1 cellular context compared by ENCODE assay signal in genomic region chr17:39920218-39921210, GRCh38.
TF ChIP-seq lines count a peak whose summit lies in the region.

No MANE protein-coding gene starts in this region.

TF ChIP-seq in WTC11, 78 proteins besides CTCF, POLR2A, EP300 and RAD21 (continued from another document):
- no peak for TF ChIP-seq AFF4 (CRISPR knock-in tag; IDR thresholded peaks at IDR 0.05; ENCODE audit: borderline replicate concordance)
- no peak for TF ChIP-seq SOX15 (CRISPR knock-in tag; IDR thresholded peaks at IDR 0.05)
- no peak for TF ChIP-seq MLX (CRISPR knock-in tag; IDR thresholded peaks at IDR 0.05)
- no peak for TF ChIP-seq ZNF512 (CRISPR knock-in tag; IDR thresholded peaks at IDR 0.05; ENCODE audit: borderline replicate concordance)
- no peak for TF ChIP-seq FOXJ3 (CRISPR knock-in tag; IDR thresholded peaks at IDR 0.05; ENCODE audit: borderline replicate concordance)
- TF ChIP-seq ZNF219 (CRISPR knock-in tag; IDR thresholded peaks at IDR 0.05; ENCODE audit: borderline replicate concordance), result no peak
- no peak for TF ChIP-seq E2F5 (CRISPR knock-in tag; IDR thresholded peaks at IDR 0.05)
- no peak for TF ChIP-seq ATF3 (CRISPR knock-in tag; conservative IDR thresholded peaks at IDR 0.05)
- no peak for TF ChIP-seq ELF4 (CRISPR knock-in tag; IDR thresholded peaks at IDR 0.05; ENCODE audit: low read depth)
- no peak for TF ChIP-seq E2F4 (CRISPR knock-in tag; IDR thresholded peaks at IDR 0.05; ENCODE audit: borderline replicate concordance, low read depth)
- no peak for TF ChIP-seq ESRRA (CRISPR knock-in tag; IDR thresholded peaks at IDR 0.05; ENCODE audit: borderline replicate concordance)
